8 cellular contexts compared by ENCODE assay signal in the genomic region with DNA sequence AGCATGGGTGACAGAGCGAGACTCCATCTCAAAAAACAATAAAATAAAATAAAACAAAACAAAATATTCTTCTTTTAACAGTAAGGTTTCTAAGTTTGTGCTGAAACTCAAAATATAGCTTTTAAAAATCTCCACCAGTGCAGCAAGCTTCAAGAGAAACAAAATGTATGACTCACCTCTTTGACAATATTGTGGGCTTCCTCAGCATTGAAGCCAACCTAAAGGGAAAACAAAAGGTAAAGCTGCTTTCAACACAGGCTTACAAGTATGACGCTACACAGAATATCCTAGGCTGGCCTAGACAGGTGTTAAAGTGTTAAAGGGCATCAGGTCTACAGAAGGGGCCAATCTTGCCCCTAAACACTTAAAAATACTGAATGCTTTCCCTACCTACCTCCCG. TPM values are rescaled to one million over a fixed set of nuclear protein-coding genes. Genes with fewer than 3 reads are reported as not detected.
DNase-seq lines count a peak whose midpoint lies in the region; ATAC-seq and TF ChIP-seq lines count a peak whose summit lies in the region.

No MANE protein-coding gene starts in this region.

- H3K36me3 ChIP-seq in stomach = peaks cover 0 to 4% (median 2%) of the 10 kb centered on the region in 4 donors

- CTCF ChIA-PET in activated CD8-positive, alpha-beta memory T cell treated with anti-CD3 and anti-CD28 coated beads, Interleukin-2, amount 10 ng/mL, durations not matched to agents 7 days and 5 days (lab: Charles Lee) = interaction anchor here (1.3 kb wide), 1 partner anchor 481 kb away, joined by 4 read pairs; a partner anchor contains a TSS

- no peak for DNase-seq in activated CD8-positive, alpha-beta memory T cell treated with anti-CD3 and anti-CD28 coated beads, Interleukin-2, amount 10 ng/mL, durations not matched to agents 7 days and 5 days
- DNase-seq in activated CD8-positive, alpha-beta memory T cell treated with anti-CD3 and anti-CD28 coated beads, Interleukin-2, amount 50 U/mL, for 48 hours = no peak
- peak in 1 of 2 donors; percentile 47 for DNase-seq in foreskin keratinocyte
- DNase-seq in stomach = no peak
- no peak for DNase-seq in NCI-H2029 (lab: John Stamatoyannopoulos, UW)
- DNase-seq in NCI-H1048 (lab: John Stamatoyannopoulos, UW) = no peak
- no peak for DNase-seq in cerebellum (ENCODE audit: low spot score)

- H3K9me3 Mint-ChIP-seq in activated CD8-positive, alpha-beta memory T cell treated with anti-CD3 and anti-CD28 coated beads, Interleukin-2, amount 10 ng/mL, durations not matched to agents 7 days and 5 days (ENCODE audit: low read depth) = no peaks in the 10 kb centered on the region
- no peaks in the 10 kb centered on the region for H3K9me3 Mint-ChIP-seq in activated naive CD8-positive, alpha-beta T cell (ENCODE audit: low read depth)

- peak overlapping the region in 3 of 4 donors; percentile 60 to 81 (median 69) for H3K4me3 ChIP-seq in stomach

- H3K4me1 ChIP-seq in foreskin keratinocyte = peaks cover 5% of the 10 kb centered on the region
- peaks cover 0 to 9% (median 0%) of the 10 kb centered on the region in 4 donors for H3K4me1 ChIP-seq in stomach

- WGBS in stomach, 5 donors = 62 to 70% (median 65%) methylated on average over 3 of the region's 3 CpGs

- peaks cover 22% of the 10 kb centered on the region for H3K4me1 Mint-ChIP-seq in activated CD8-positive, alpha-beta memory T cell treated with anti-CD3 and anti-CD28 coated beads, Interleukin-2, amount 10 ng/mL, durations not matched to agents 7 days and 5 days
- H3K4me1 Mint-ChIP-seq in activated naive CD8-positive, alpha-beta T cell (ENCODE audit: low read depth) = peaks cover 42% of the 10 kb centered on the region

- peaks cover 0 to 3% (median 0%) of the 10 kb centered on the region in 4 donors for H3K9me3 ChIP-seq in stomach

- peaks cover 6% of the 10 kb centered on the region for H3K36me3 Mint-ChIP-seq in activated CD8-positive, alpha-beta memory T cell treated with anti-CD3 and anti-CD28 coated beads, Interleukin-2, amount 10 ng/mL, durations not matched to agents 7 days and 5 days
- no peaks in the 10 kb centered on the region for H3K36me3 Mint-ChIP-seq in activated naive CD8-positive, alpha-beta T cell

- no peak for TF ChIP-seq POLR2A in stomach (IDR thresholded peaks at IDR 0.05)

- H3K27me3 ChIP-seq in foreskin keratinocyte = no peaks in the 10 kb centered on the region
- H3K27me3 ChIP-seq in stomach = peaks cover 0 to 5% (median 0%) of the 10 kb centered on the region in 3 donors

- peak overlapping the region; percentile 64 for H3K27ac ChIP-seq in foreskin keratinocyte
- peak overlapping the region in 3 of 5 donors; percentile 87 to 92 (median 92) for H3K27ac ChIP-seq in stomach

- intact Hi-C loops in stomach (cut with DNase I; ENCODE audit: low total_unique reads) = no loop called here

- peak; percentile 42 for ATAC-seq in activated CD8-positive, alpha-beta memory T cell treated with anti-CD3 and anti-CD28 coated beads, Interleukin-2, amount 10 ng/mL, durations not matched to agents 7 days and 5 days
- peak; percentile 63 for ATAC-seq in foreskin keratinocyte

- peak overlapping the region; percentile 72 for H3K4me3 Mint-ChIP-seq in activated CD8-positive, alpha-beta memory T cell treated with anti-CD3 and anti-CD28 coated beads, Interleukin-2, amount 10 ng/mL, durations not matched to agents 7 days and 5 days
- peak overlapping the region; percentile 84 for H3K4me3 Mint-ChIP-seq in activated naive CD8-positive, alpha-beta T cell

- peak overlapping the region; percentile 81 for H3K27ac Mint-ChIP-seq in activated CD8-positive, alpha-beta memory T cell treated with anti-CD3 and anti-CD28 coated beads, Interleukin-2, amount 10 ng/mL, durations not matched to agents 7 days and 5 days
- peak overlapping the region; percentile 91 for H3K27ac Mint-ChIP-seq in activated naive CD8-positive, alpha-beta T cell

- no peak for TF ChIP-seq EP300 in stomach (IDR thresholded peaks at IDR 0.05)

- TF ChIP-seq CTCF in foreskin keratinocyte (conservative IDR thresholded peaks at IDR 0.05) (no peak), stomach (IDR thresholded peaks at IDR 0.05) (no peak)

- no peaks in the 10 kb centered on the region for H3K27me3 Mint-ChIP-seq in activated CD8-positive, alpha-beta memory T cell treated with anti-CD3 and anti-CD28 coated beads, Interleukin-2, amount 10 ng/mL, durations not matched to agents 7 days and 5 days
- H3K27me3 Mint-ChIP-seq in activated naive CD8-positive, alpha-beta T cell = no peaks in the 10 kb centered on the region

RNA-seq across cellular contexts. Expression of a gene that starts 1.2 kb away (rescaled TPM):
- 10 to 100 TPM; 12.6 to 12.7 TPM for total RNA-seq in activated CD8-positive, alpha-beta memory T cell treated with anti-CD3 and anti-CD28 coated beads, Interleukin-2, amount 10 ng/mL, durations not matched to agents 7 days and 5 days
- total RNA-seq in foreskin keratinocyte (21.9 and 28.5 TPM in 2 replicates), stomach (10 to 100 TPM in 4 of 5 donors, 1 to 10 TPM in 1; 8.2 to 47.0 (median 14.7) TPM), cerebellum (22.5 TPM)
- polyA plus RNA-seq in foreskin keratinocyte (14.2 and 15.0 TPM in 2 replicates), stomach (10 to 100 TPM; 20.6 to 41.2 (median 35.5) TPM)
